Comparison of ENCODE assay signal across 10 cellular contexts in genomic region chr11:47557004-47557403, GRCh38. TPM values are rescaled to one million over a fixed set of nuclear protein-coding genes. Genes with fewer than 3 reads are reported as not detected.
"Had no signal": no experiment of that assay in that cellular context is flagged by ENCODE, and none has a peak within 500 bp of the region (broad histone marks: within the 10 kb centered on the region; RNA-seq: fewer than 3 reads in every experiment).

No MANE protein-coding gene starts in this region.

RNA-seq across cellular contexts. Expression of gene FAM180B, which starts 29.5 kb away (rescaled TPM):
- total RNA-seq: osteoblast, ovary, prostate gland, renal cortical epithelial cell, right lobe of liver, smooth muscle cell had no signal
- polyA plus RNA-seq: naive thymus-derived CD4-positive, alpha-beta T cell; naive thymus-derived CD8-positive, alpha-beta T cell; neural cell; pancreas; smooth muscle cell had no signal
